ENCODE assay signal across 16 cellular contexts in the genomic region with DNA sequence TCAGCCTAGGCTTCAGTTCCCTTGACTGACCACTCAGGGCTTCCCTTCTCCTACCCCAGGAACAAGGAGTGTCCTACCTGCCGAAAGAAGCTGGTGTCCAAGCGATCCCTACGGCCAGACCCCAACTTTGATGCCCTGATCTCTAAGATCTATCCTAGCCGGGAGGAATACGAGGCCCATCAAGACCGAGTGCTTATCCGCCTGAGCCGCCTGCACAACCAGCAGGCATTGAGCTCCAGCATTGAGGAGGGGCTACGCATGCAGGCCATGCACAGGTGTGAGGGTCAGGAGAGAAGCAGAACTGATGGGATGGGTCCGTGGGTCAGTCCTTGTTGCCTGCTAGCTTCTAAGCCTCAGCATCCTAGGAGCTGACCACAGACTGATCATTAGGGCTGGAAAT. TPM values are rescaled to one million over a fixed set of nuclear protein-coding genes. Genes with fewer than 3 reads are reported as not detected.
A peak's percentile ranks its signal among the peaks of the same experiment; 100 is the strongest.
DNase-seq lines count a peak whose midpoint lies in the region; ATAC-seq and TF ChIP-seq lines count a peak whose summit lies in the region.
"Had no signal": no experiment of that assay in that cellular context is flagged by ENCODE, and none has a peak within 500 bp of the region (broad histone marks: within the 10 kb centered on the region; RNA-seq: fewer than 3 reads in every experiment).

No MANE protein-coding gene starts in this region.

- H3K9me3 Mint-ChIP-seq in activated naive CD4-positive, alpha-beta T cell treated with anti-CD3 and anti-CD28 coated beads for 36 hours: no peaks in the 10 kb centered on the region
- H3K9me3 Mint-ChIP-seq in IgD-negative memory B cell: no peaks in the 10 kb centered on the region
- no peaks in the 10 kb centered on the region for H3K9me3 Mint-ChIP-seq in central memory CD8-positive, alpha-beta T cell

- H3K9me3 ChIP-seq in osteoblast (ENCODE audit: low read depth, low read length): no peaks in the 10 kb centered on the region
- no peaks in the 10 kb centered on the region for H3K9me3 ChIP-seq in effector memory CD4-positive, alpha-beta T cell (ENCODE audit: control insufficient read depth, low read length)

- TF ChIP-seq CTCF in osteoblast (IDR thresholded peaks at IDR 0.05; ENCODE audit: extremely low read depth, low read depth, low read length): no peak

- H3K36me3 Mint-ChIP-seq in activated naive CD4-positive, alpha-beta T cell treated with anti-CD3 and anti-CD28 coated beads for 36 hours (ENCODE audit: low read depth): peaks cover 21% of the 10 kb centered on the region
- H3K36me3 Mint-ChIP-seq in IgD-negative memory B cell: peaks cover 6% of the 10 kb centered on the region
- H3K36me3 Mint-ChIP-seq in central memory CD8-positive, alpha-beta T cell (ENCODE audit: insufficient read depth): peaks cover 27% of the 10 kb centered on the region

- peak overlapping the region; percentile 90 for H3K4me3 Mint-ChIP-seq in activated naive CD4-positive, alpha-beta T cell treated with anti-CD3 and anti-CD28 coated beads for 36 hours
- peak overlapping the region in 3 of 4 donors; percentile 88 to 92 (median 88) for H3K4me3 Mint-ChIP-seq in IgD-negative memory B cell
- peak overlapping the region; percentile 85 for H3K4me3 Mint-ChIP-seq in central memory CD8-positive, alpha-beta T cell

- H3K4me1 ChIP-seq in osteoblast (ENCODE audit: insufficient read depth, low read length): peaks cover 32% of the 10 kb centered on the region
- H3K4me1 ChIP-seq in effector memory CD4-positive, alpha-beta T cell (ENCODE audit: control insufficient read depth, insufficient read depth, low read length, poor library complexity, severe bottlenecking): peaks cover 33% of the 10 kb centered on the region

- DNase-seq in activated naive CD4-positive, alpha-beta T cell treated with anti-CD3 and anti-CD28 coated beads for 36 hours: no peak
- no peak for DNase-seq in activated naive CD4-positive, alpha-beta T cell (lab: John Stamatoyannopoulos, UW)
- DNase-seq in central memory CD8-positive, alpha-beta T cell (ENCODE audit: low spot score in 2 of 2): no peak
- peak; percentile 73 for DNase-seq in osteoblast (ENCODE audit: insufficient read length, low spot score, missing footprints)
- DNase-seq in effector memory CD4-positive, alpha-beta T cell: no peak
- DNase-seq: activated CD8-positive, alpha-beta memory T cell treated with anti-CD3 and anti-CD28 coated beads, Interleukin-2, amount 50 U/mL, for 48 hours; amygdala; MV-4-11; NCI-H1930; NCI-H446 treated with DMSO at 0.1 percent for 48 hours; NK-92 treated with Interleukin-12 subunit alpha and Interleukin-12 subunit beta, amount 100 ng/mL, for 24 hours; RPMI8226 had no signal

- no peaks in the 10 kb centered on the region for H4K20me1 ChIP-seq in osteoblast (ENCODE audit: insufficient read depth, low read length)

- ATAC-seq in central memory CD8-positive, alpha-beta T cell (replicated peaks; ENCODE audit: extremely low read depth, poor library complexity, severe bottlenecking): no peak
- ATAC-seq in HG03520 (IDR thresholded peaks at IDR 0.05; ENCODE audit: unreplicated experiment): no peak
- ATAC-seq in HG02623 (IDR thresholded peaks at IDR 0.05; ENCODE audit: unreplicated experiment): no peak
- ATAC-seq: sciatic nerve had no signal

- no peak overlapping the region for H3K27ac ChIP-seq in osteoblast (ENCODE audit: low read depth, low read length)
- no peak overlapping the region for H3K27ac ChIP-seq in effector memory CD4-positive, alpha-beta T cell (ENCODE audit: insufficient read depth, low read length, poor library complexity, severe bottlenecking)

- H3K4me1 Mint-ChIP-seq in activated naive CD4-positive, alpha-beta T cell treated with anti-CD3 and anti-CD28 coated beads for 36 hours (ENCODE audit: low read depth): peaks cover 53% of the 10 kb centered on the region
- H3K4me1 Mint-ChIP-seq in IgD-negative memory B cell: peaks cover 24 to 30% (median 26%) of the 10 kb centered on the region in 3 donors
- peaks cover 59% of the 10 kb centered on the region for H3K4me1 Mint-ChIP-seq in central memory CD8-positive, alpha-beta T cell

- CTCF ChIA-PET in activated naive CD4-positive, alpha-beta T cell treated with anti-CD3 and anti-CD28 coated beads for 36 hours (lab: Charles Lee): interaction anchor here (2.6 kb wide), 1 partner anchor 38 kb away, joined by 13 read pairs; no protein-coding TSS in a partner anchor

- peaks cover 20% of the 10 kb centered on the region for H3K27me3 Mint-ChIP-seq in activated naive CD4-positive, alpha-beta T cell treated with anti-CD3 and anti-CD28 coated beads for 36 hours (ENCODE audit: low read depth)
- peaks cover 20% of the 10 kb centered on the region for H3K27me3 Mint-ChIP-seq in IgD-negative memory B cell
- H3K27me3 Mint-ChIP-seq in central memory CD8-positive, alpha-beta T cell: peaks cover 28% of the 10 kb centered on the region

- H3K36me3 ChIP-seq in osteoblast (ENCODE audit: insufficient read depth, low read length): peaks cover 13% of the 10 kb centered on the region
- peaks cover 7% of the 10 kb centered on the region for H3K36me3 ChIP-seq in effector memory CD4-positive, alpha-beta T cell (ENCODE audit: control insufficient read depth, insufficient read depth, low read length)

- H3K27me3 ChIP-seq in osteoblast (ENCODE audit: insufficient read depth, low read length): no peaks in the 10 kb centered on the region
- H3K27me3 ChIP-seq in effector memory CD4-positive, alpha-beta T cell (replicated peaks; ENCODE audit: control insufficient read depth, insufficient read depth, low read length, poor library complexity, severe bottlenecking): peaks cover 14% of the 10 kb centered on the region

- no peak overlapping the region for H3K4me2 ChIP-seq in osteoblast (ENCODE audit: insufficient read depth, low read length)

- no peak overlapping the region for H3K4me3 ChIP-seq in osteoblast (ENCODE audit: insufficient read depth, low read length)
- no peak overlapping the region for H3K4me3 ChIP-seq in effector memory CD4-positive, alpha-beta T cell (ENCODE audit: insufficient read depth, low read depth, low read length, poor library complexity, severe bottlenecking)

- intact Hi-C loops in activated naive CD4-positive, alpha-beta T cell treated with anti-CD3 and anti-CD28 coated beads for 36 hours (cut with micrococcal nuclease): loop anchor here (5.0 to 10.0 kb wide), 4 partner anchors 182 to 1015 kb away; partner anchors contain the start of genes GPSM3, KIFC1, PBX2 and PSMB8

- H3K79me2 ChIP-seq in osteoblast (ENCODE audit: insufficient read depth, low read length): peaks cover 10% of the 10 kb centered on the region

- no peak overlapping the region for H2AFZ ChIP-seq in osteoblast (ENCODE audit: low read length)

- no peak overlapping the region for H3K27ac Mint-ChIP-seq in activated naive CD4-positive, alpha-beta T cell treated with anti-CD3 and anti-CD28 coated beads for 36 hours
- peak overlapping the region in 1 of 3 donors; percentile 90 for H3K27ac Mint-ChIP-seq in IgD-negative memory B cell
- peak overlapping the region; percentile 90 for H3K27ac Mint-ChIP-seq in central memory CD8-positive, alpha-beta T cell (ENCODE audit: low read depth)

RNA-seq across cellular contexts. Expression of gene RING1, which starts 1.6 kb away (rescaled TPM):
- total RNA-seq in activated naive CD4-positive, alpha-beta T cell treated with anti-CD3 and anti-CD28 coated beads for 36 hours: 10 to 100 TPM; 17.1 to 18.2 TPM
- polyA plus RNA-seq in IgD-negative memory B cell: 9.9 TPM
- 34.0 and 34.2 TPM in 2 replicates for total RNA-seq in osteoblast

RNA-seq across cellular contexts. Expression of gene HSD17B8, which starts 5.4 kb away (rescaled TPM):
- 10 to 100 TPM; 31.3 to 33.5 TPM for total RNA-seq in activated naive CD4-positive, alpha-beta T cell treated with anti-CD3 and anti-CD28 coated beads for 36 hours
- polyA plus RNA-seq in IgD-negative memory B cell: 30.9 TPM
- 2.7 and 3.3 TPM in 2 replicates for total RNA-seq in osteoblast

RNA-seq across cellular contexts. Expression of gene SLC39A7, which starts 9.2 kb away (rescaled TPM):
- 10 to 100 TPM; 35.9 to 39.5 TPM for total RNA-seq in activated naive CD4-positive, alpha-beta T cell treated with anti-CD3 and anti-CD28 coated beads for 36 hours
- 23.1 TPM for polyA plus RNA-seq in IgD-negative memory B cell
- 108 and 109 TPM in 2 replicates for total RNA-seq in osteoblast

RNA-seq across cellular contexts. Expression of gene RXRB, which starts 9.4 kb away (rescaled TPM):
- 10 to 100 TPM; 50.4 to 50.6 TPM for total RNA-seq in activated naive CD4-positive, alpha-beta T cell treated with anti-CD3 and anti-CD28 coated beads for 36 hours
- 9.7 TPM for polyA plus RNA-seq in IgD-negative memory B cell
- 19.2 and 20.9 TPM in 2 replicates for total RNA-seq in osteoblast

RNA-seq across cellular contexts. Expression of gene COL11A2, which starts 17.6 kb away (rescaled TPM):
- total RNA-seq in activated naive CD4-positive, alpha-beta T cell treated with anti-CD3 and anti-CD28 coated beads for 36 hours: 1 to 10 TPM in 1 of 2 experiments, under 1 TPM in 1; 0.88 to 1.4 TPM
- polyA plus RNA-seq in IgD-negative memory B cell: not detected
- 1.8 TPM in 2 replicates for total RNA-seq in osteoblast
